Comparison of ENCODE assay signal across 1 cellular context in the genomic region with DNA sequence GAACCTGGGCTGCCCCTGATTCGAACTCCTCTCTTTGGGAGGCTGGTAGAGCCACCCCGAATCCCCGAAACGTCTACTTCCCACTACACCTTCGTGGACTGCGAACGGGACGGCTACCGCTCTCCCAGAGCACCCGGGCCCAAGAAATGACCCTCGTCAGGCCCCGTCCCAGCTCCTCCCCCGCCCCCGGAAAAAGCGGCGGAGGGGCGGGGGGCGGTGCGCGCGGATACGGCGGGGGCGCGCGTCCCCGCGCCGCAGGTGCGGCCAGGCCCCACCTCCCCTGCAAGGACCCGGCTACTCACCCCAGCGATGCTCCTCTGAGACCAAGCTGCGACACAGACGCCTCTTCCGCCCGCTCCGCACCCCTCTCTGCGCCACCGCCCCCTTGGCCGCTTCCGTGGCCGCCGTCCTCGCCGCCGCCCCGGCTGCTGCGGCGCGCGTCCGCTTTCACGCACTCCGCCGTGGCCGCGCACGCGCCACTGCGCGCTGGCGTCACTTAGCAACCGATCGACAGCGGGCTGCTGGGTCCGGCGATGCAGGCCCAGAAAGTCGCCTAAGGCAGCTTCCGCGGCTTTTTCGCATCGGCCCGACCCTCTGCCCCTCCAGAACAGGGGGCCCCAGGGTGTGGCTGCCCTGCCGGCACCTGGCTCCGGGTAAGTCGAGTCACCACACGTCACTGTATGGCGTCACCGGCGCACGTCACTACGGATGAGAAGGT.
TF ChIP-seq lines count a peak whose summit lies in the region.

A gene (minus strand): TSS at position 432 of the 718 bp plus-strand sequence.

TF ChIP-seq in K562, 482 proteins besides CTCF, POLR2A, EP300 and RAD21 (continued from another document and continues in another):
- TF ChIP-seq, protein P1, sequence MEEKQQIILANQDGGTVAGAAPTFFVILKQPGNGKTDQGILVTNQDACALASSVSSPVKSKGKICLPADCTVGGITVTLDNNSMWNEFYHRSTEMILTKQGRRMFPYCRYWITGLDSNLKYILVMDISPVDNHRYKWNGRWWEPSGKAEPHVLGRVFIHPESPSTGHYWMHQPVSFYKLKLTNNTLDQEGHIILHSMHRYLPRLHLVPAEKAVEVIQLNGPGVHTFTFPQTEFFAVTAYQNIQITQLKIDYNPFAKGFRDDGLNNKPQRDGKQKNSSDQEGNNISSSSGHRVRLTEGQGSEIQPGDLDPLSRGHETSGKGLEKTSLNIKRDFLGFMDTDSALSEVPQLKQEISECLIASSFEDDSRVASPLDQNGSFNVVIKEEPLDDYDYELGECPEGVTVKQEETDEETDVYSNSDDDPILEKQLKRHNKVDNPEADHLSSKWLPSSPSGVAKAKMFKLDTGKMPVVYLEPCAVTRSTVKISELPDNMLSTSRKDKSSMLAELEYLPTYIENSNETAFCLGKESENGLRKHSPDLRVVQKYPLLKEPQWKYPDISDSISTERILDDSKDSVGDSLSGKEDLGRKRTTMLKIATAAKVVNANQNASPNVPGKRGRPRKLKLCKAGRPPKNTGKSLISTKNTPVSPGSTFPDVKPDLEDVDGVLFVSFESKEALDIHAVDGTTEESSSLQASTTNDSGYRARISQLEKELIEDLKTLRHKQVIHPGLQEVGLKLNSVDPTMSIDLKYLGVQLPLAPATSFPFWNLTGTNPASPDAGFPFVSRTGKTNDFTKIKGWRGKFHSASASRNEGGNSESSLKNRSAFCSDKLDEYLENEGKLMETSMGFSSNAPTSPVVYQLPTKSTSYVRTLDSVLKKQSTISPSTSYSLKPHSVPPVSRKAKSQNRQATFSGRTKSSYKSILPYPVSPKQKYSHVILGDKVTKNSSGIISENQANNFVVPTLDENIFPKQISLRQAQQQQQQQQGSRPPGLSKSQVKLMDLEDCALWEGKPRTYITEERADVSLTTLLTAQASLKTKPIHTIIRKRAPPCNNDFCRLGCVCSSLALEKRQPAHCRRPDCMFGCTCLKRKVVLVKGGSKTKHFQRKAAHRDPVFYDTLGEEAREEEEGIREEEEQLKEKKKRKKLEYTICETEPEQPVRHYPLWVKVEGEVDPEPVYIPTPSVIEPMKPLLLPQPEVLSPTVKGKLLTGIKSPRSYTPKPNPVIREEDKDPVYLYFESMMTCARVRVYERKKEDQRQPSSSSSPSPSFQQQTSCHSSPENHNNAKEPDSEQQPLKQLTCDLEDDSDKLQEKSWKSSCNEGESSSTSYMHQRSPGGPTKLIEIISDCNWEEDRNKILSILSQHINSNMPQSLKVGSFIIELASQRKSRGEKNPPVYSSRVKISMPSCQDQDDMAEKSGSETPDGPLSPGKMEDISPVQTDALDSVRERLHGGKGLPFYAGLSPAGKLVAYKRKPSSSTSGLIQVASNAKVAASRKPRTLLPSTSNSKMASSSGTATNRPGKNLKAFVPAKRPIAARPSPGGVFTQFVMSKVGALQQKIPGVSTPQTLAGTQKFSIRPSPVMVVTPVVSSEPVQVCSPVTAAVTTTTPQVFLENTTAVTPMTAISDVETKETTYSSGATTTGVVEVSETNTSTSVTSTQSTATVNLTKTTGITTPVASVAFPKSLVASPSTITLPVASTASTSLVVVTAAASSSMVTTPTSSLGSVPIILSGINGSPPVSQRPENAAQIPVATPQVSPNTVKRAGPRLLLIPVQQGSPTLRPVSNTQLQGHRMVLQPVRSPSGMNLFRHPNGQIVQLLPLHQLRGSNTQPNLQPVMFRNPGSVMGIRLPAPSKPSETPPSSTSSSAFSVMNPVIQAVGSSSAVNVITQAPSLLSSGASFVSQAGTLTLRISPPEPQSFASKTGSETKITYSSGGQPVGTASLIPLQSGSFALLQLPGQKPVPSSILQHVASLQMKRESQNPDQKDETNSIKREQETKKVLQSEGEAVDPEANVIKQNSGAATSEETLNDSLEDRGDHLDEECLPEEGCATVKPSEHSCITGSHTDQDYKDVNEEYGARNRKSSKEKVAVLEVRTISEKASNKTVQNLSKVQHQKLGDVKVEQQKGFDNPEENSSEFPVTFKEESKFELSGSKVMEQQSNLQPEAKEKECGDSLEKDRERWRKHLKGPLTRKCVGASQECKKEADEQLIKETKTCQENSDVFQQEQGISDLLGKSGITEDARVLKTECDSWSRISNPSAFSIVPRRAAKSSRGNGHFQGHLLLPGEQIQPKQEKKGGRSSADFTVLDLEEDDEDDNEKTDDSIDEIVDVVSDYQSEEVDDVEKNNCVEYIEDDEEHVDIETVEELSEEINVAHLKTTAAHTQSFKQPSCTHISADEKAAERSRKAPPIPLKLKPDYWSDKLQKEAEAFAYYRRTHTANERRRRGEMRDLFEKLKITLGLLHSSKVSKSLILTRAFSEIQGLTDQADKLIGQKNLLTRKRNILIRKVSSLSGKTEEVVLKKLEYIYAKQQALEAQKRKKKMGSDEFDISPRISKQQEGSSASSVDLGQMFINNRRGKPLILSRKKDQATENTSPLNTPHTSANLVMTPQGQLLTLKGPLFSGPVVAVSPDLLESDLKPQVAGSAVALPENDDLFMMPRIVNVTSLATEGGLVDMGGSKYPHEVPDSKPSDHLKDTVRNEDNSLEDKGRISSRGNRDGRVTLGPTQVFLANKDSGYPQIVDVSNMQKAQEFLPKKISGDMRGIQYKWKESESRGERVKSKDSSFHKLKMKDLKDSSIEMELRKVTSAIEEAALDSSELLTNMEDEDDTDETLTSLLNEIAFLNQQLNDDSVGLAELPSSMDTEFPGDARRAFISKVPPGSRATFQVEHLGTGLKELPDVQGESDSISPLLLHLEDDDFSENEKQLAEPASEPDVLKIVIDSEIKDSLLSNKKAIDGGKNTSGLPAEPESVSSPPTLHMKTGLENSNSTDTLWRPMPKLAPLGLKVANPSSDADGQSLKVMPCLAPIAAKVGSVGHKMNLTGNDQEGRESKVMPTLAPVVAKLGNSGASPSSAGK (IDR thresholded peaks at IDR 0.05): no peak
- TF ChIP-seq, protein P2, sequence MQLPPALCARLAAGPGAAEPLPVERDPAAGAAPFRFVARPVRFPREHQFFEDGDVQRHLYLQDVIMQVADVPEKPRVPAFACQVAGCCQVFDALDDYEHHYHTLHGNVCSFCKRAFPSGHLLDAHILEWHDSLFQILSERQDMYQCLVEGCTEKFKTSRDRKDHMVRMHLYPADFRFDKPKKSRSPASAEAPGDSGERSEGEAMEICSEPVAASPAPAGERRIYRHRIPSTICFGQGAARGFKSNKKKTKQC (CRISPR knock-in tag; IDR thresholded peaks at IDR 0.05): no peak
- no peak for TF ChIP-seq SP1 (CRISPR knock-in tag; IDR thresholded peaks at IDR 0.05)
- TF ChIP-seq BRD4 (IDR thresholded peaks at IDR 0.05): no peak
- no peak for TF ChIP-seq NFE2L1 (tag; IDR thresholded peaks at IDR 0.05; ENCODE audit: borderline replicate concordance, low read depth)
- TF ChIP-seq TAF1 (IDR thresholded peaks at IDR 0.05; ENCODE audit: control insufficient read depth, extremely low read depth, insufficient read depth, low read length, severe bottlenecking): no peak
- peak; percentile 81 for TF ChIP-seq NBN (IDR thresholded peaks at IDR 0.05; ENCODE audit: low read depth)
- TF ChIP-seq, protein P3, sequence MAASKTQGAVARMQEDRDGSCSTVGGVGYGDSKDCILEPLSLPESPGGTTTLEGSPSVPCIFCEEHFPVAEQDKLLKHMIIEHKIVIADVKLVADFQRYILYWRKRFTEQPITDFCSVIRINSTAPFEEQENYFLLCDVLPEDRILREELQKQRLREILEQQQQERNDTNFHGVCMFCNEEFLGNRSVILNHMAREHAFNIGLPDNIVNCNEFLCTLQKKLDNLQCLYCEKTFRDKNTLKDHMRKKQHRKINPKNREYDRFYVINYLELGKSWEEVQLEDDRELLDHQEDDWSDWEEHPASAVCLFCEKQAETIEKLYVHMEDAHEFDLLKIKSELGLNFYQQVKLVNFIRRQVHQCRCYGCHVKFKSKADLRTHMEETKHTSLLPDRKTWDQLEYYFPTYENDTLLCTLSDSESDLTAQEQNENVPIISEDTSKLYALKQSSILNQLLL (CRISPR knock-in tag; IDR thresholded peaks at IDR 0.05; ENCODE audit: borderline replicate concordance): no peak
- TF ChIP-seq GTF2F1 (IDR thresholded peaks at IDR 0.05; ENCODE audit: low read depth, low read length): no peak
- TF ChIP-seq, protein P4, sequence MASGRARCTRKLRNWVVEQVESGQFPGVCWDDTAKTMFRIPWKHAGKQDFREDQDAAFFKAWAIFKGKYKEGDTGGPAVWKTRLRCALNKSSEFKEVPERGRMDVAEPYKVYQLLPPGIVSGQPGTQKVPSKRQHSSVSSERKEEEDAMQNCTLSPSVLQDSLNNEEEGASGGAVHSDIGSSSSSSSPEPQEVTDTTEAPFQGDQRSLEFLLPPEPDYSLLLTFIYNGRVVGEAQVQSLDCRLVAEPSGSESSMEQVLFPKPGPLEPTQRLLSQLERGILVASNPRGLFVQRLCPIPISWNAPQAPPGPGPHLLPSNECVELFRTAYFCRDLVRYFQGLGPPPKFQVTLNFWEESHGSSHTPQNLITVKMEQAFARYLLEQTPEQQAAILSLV (tag; IDR thresholded peaks at IDR 0.05): no peak
- TF ChIP-seq POLR2B (IDR thresholded peaks at IDR 0.05; ENCODE audit: low read depth, partially characterized antibody): no peak
- TF ChIP-seq CBX1 (IDR thresholded peaks at IDR 0.05; ENCODE audit: low read depth): no peak
- TF ChIP-seq TBP (optimal IDR thresholded peaks at IDR 0.05; ENCODE audit: low read depth, low read length): no peak
- TF ChIP-seq ZNF3 (CRISPR knock-in tag; IDR thresholded peaks at IDR 0.05): no peak
- TF ChIP-seq NEUROD1 (IDR thresholded peaks at IDR 0.05; ENCODE audit: borderline replicate concordance, low read depth, low read length, partially characterized antibody): no peak
- TF ChIP-seq, protein P5, sequence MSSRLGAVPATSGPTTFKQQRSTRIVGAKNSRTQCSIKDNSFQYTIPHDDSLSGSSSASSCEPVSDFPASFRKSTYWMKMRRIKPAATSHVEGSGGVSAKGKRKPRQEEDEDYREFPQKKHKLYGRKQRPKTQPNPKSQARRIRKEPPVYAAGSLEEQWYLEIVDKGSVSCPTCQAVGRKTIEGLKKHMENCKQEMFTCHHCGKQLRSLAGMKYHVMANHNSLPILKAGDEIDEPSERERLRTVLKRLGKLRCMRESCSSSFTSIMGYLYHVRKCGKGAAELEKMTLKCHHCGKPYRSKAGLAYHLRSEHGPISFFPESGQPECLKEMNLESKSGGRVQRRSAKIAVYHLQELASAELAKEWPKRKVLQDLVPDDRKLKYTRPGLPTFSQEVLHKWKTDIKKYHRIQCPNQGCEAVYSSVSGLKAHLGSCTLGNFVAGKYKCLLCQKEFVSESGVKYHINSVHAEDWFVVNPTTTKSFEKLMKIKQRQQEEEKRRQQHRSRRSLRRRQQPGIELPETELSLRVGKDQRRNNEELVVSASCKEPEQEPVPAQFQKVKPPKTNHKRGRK (tag; IDR thresholded peaks at IDR 0.05): no peak
- TF ChIP-seq EHMT2 (IDR thresholded peaks at IDR 0.05): no peak
- no peak for TF ChIP-seq U2AF1 (optimal IDR thresholded peaks at IDR 0.05; ENCODE audit: low read depth, low read length)
- no peak for TF ChIP-seq SAFB2 (IDR thresholded peaks at IDR 0.05; ENCODE audit: borderline replicate concordance, low read depth, low read length, severe bottlenecking)
- TF ChIP-seq, protein P6, sequence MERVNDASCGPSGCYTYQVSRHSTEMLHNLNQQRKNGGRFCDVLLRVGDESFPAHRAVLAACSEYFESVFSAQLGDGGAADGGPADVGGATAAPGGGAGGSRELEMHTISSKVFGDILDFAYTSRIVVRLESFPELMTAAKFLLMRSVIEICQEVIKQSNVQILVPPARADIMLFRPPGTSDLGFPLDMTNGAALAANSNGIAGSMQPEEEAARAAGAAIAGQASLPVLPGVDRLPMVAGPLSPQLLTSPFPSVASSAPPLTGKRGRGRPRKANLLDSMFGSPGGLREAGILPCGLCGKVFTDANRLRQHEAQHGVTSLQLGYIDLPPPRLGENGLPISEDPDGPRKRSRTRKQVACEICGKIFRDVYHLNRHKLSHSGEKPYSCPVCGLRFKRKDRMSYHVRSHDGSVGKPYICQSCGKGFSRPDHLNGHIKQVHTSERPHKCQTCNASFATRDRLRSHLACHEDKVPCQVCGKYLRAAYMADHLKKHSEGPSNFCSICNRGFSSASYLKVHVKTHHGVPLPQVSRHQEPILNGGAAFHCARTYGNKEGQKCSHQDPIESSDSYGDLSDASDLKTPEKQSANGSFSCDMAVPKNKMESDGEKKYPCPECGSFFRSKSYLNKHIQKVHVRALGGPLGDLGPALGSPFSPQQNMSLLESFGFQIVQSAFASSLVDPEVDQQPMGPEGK (CRISPR knock-in tag; IDR thresholded peaks at IDR 0.05; ENCODE audit: borderline replicate concordance): no peak
- TF ChIP-seq, protein P7, sequence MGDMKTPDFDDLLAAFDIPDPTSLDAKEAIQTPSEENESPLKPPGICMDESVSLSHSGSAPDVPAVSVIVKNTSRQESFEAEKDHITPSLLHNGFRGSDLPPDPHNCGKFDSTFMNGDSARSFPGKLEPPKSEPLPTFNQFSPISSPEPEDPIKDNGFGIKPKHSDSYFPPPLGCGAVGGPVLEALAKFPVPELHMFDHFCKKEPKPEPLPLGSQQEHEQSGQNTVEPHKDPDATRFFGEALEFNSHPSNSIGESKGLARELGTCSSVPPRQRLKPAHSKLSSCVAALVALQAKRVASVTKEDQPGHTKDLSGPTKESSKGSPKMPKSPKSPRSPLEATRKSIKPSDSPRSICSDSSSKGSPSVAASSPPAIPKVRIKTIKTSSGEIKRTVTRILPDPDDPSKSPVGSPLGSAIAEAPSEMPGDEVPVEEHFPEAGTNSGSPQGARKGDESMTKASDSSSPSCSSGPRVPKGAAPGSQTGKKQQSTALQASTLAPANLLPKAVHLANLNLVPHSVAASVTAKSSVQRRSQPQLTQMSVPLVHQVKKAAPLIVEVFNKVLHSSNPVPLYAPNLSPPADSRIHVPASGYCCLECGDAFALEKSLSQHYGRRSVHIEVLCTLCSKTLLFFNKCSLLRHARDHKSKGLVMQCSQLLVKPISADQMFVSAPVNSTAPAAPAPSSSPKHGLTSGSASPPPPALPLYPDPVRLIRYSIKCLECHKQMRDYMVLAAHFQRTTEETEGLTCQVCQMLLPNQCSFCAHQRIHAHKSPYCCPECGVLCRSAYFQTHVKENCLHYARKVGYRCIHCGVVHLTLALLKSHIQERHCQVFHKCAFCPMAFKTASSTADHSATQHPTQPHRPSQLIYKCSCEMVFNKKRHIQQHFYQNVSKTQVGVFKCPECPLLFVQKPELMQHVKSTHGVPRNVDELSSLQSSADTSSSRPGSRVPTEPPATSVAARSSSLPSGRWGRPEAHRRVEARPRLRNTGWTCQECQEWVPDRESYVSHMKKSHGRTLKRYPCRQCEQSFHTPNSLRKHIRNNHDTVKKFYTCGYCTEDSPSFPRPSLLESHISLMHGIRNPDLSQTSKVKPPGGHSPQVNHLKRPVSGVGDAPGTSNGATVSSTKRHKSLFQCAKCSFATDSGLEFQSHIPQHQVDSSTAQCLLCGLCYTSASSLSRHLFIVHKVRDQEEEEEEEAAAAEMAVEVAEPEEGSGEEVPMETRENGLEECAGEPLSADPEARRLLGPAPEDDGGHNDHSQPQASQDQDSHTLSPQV (IDR thresholded peaks at IDR 0.05): no peak
